ENCODE assay signal across 16 cellular contexts in the genomic region with DNA sequence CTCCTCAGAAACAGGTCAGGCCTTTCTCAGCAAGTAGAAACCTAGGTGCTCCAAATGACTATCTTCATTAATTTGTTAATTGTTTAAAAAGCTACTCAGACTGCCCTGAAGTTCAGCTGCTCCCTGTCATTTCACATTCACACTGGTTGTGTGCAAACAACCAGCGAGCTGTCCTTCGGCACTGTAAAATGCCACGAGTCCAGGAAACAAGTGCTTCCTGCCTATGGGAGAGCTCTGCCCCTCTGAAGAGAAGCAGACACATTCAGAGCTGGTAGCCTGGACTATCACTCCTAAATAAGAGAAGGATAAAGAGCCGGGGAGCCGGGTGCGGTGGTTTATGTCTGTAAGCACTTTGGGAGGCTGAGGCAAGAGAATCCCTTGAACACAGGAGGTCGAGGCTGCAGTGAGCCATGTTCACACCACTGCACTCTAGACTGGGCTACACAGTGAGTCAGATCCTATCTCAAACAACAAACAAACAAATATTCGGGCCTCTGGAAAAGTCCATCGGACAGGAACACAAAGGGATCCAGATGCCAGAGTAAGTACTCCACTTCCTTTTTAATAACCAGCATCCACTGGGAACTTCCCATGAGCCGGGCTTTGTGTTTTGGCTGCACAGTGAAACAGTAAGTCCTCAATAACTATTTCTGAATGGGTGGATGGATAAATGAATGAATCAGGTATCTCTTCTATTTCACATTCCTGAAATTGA.
"Had no signal": no experiment of that assay in that cellular context is flagged by ENCODE, and none has a peak within 500 bp of the region (broad histone marks: within the 10 kb centered on the region; RNA-seq: fewer than 3 reads in every experiment).

No MANE protein-coding gene starts in this region.

- H3K27me3 ChIP-seq: tibial nerve, uterus had no signal

- H3K9me3 Mint-ChIP-seq: activated naive CD8-positive, alpha-beta T cell treated with anti-CD3 and anti-CD28 coated beads for 36 hours; natural killer cell treated with Interleukin-12 subunit alpha and Interleukin-12 subunit beta and Interleukin-15 and Interleukin-18, amount 100 ng/mL, for 72 hours; stimulated activated naive CD8-positive, alpha-beta T cell treated with anti-CD3 and anti-CD28 coated beads, Interleukin-15, Interleukin-2, amounts not matched to agents 100 ng/mL and 50 ng/mL, for 24 hours had no signal

- H3K36me3 ChIP-seq: tibial nerve, uterus had no signal

- DNase-seq: activated CD4-positive, alpha-beta memory T cell treated with anti-CD3 and anti-CD28 coated beads, Interleukin-2, amount 10 ng/mL, durations not matched to agents 7 days and 5 days; activated CD4-positive, alpha-beta T cell treated with anti-CD3 and anti-CD28 coated beads for 48 hours; activated CD4-positive, CD25-positive, alpha-beta regulatory T cell; activated CD8-positive, alpha-beta memory T cell treated with anti-CD3 and anti-CD28 coated beads, Interleukin-2, amount 10 ng/mL, durations not matched to agents 7 days and 5 days; activated naive CD8-positive, alpha-beta T cell treated with anti-CD3 and anti-CD28 coated beads for 36 hours; amniotic stem cell; dermis blood vessel endothelial cell; erythroblast; immature natural killer cell; posterior cingulate gyrus; stimulated activated CD4-positive, alpha-beta T cell treated with anti-CD3 and anti-CD28 coated beads, Interleukin-1b, Interleukin-23, amount 100 ng/mL, for 48 hours; stimulated activated CD8-positive, alpha-beta memory T cell treated with anti-CD3 and anti-CD28 coated beads, Interleukin-4, amount 100 ng/mL, for 48 hours; uterus had no signal

- H3K4me1 ChIP-seq: tibial nerve, uterus had no signal

- H3K4me3 Mint-ChIP-seq: activated CD4-positive, alpha-beta memory T cell treated with anti-CD3 and anti-CD28 coated beads, Interleukin-2, amount 10 ng/mL, durations not matched to agents 7 days and 5 days; activated CD8-positive, alpha-beta memory T cell treated with anti-CD3 and anti-CD28 coated beads, Interleukin-2, amount 10 ng/mL, durations not matched to agents 7 days and 5 days; activated naive CD8-positive, alpha-beta T cell treated with anti-CD3 and anti-CD28 coated beads for 36 hours; immature natural killer cell; natural killer cell treated with Interleukin-12 subunit alpha and Interleukin-12 subunit beta and Interleukin-15 and Interleukin-18, amount 100 ng/mL, for 72 hours; stimulated activated naive CD8-positive, alpha-beta T cell treated with anti-CD3 and anti-CD28 coated beads, Interleukin-15, Interleukin-2, amounts not matched to agents 100 ng/mL and 50 ng/mL, for 24 hours had no signal

- H3K27me3 Mint-ChIP-seq: activated CD4-positive, alpha-beta memory T cell treated with anti-CD3 and anti-CD28 coated beads, Interleukin-2, amount 10 ng/mL, durations not matched to agents 7 days and 5 days; activated CD8-positive, alpha-beta memory T cell treated with anti-CD3 and anti-CD28 coated beads, Interleukin-2, amount 10 ng/mL, durations not matched to agents 7 days and 5 days had no signal

- ATAC-seq: activated CD8-positive, alpha-beta memory T cell treated with anti-CD3 and anti-CD28 coated beads, Interleukin-2, amount 10 ng/mL, durations not matched to agents 7 days and 5 days had no signal

- H3K4me3 ChIP-seq: tibial nerve, uterus had no signal

- H3K27ac ChIP-seq: tibial nerve, uterus had no signal

- H3K36me3 Mint-ChIP-seq: activated CD8-positive, alpha-beta memory T cell treated with anti-CD3 and anti-CD28 coated beads, Interleukin-2, amount 10 ng/mL, durations not matched to agents 7 days and 5 days; activated naive CD8-positive, alpha-beta T cell treated with anti-CD3 and anti-CD28 coated beads for 36 hours; immature natural killer cell; natural killer cell treated with Interleukin-12 subunit alpha and Interleukin-12 subunit beta and Interleukin-15 and Interleukin-18, amount 100 ng/mL, for 72 hours had no signal

- H3K4me1 Mint-ChIP-seq: activated CD4-positive, alpha-beta memory T cell treated with anti-CD3 and anti-CD28 coated beads, Interleukin-2, amount 10 ng/mL, durations not matched to agents 7 days and 5 days; activated CD8-positive, alpha-beta memory T cell treated with anti-CD3 and anti-CD28 coated beads, Interleukin-2, amount 10 ng/mL, durations not matched to agents 7 days and 5 days; activated naive CD8-positive, alpha-beta T cell treated with anti-CD3 and anti-CD28 coated beads for 36 hours; immature natural killer cell had no signal

- H3K27ac Mint-ChIP-seq: activated CD4-positive, alpha-beta memory T cell treated with anti-CD3 and anti-CD28 coated beads, Interleukin-2, amount 10 ng/mL, durations not matched to agents 7 days and 5 days; activated CD8-positive, alpha-beta memory T cell treated with anti-CD3 and anti-CD28 coated beads, Interleukin-2, amount 10 ng/mL, durations not matched to agents 7 days and 5 days; activated naive CD8-positive, alpha-beta T cell treated with anti-CD3 and anti-CD28 coated beads for 36 hours; immature natural killer cell; natural killer cell treated with Interleukin-12 subunit alpha and Interleukin-12 subunit beta and Interleukin-15 and Interleukin-18, amount 100 ng/mL, for 72 hours; stimulated activated naive CD8-positive, alpha-beta T cell treated with anti-CD3 and anti-CD28 coated beads, Interleukin-15, Interleukin-2, amounts not matched to agents 100 ng/mL and 50 ng/mL, for 24 hours had no signal
